ENCODE assay signal across 1 cellular context in the genomic region with DNA sequence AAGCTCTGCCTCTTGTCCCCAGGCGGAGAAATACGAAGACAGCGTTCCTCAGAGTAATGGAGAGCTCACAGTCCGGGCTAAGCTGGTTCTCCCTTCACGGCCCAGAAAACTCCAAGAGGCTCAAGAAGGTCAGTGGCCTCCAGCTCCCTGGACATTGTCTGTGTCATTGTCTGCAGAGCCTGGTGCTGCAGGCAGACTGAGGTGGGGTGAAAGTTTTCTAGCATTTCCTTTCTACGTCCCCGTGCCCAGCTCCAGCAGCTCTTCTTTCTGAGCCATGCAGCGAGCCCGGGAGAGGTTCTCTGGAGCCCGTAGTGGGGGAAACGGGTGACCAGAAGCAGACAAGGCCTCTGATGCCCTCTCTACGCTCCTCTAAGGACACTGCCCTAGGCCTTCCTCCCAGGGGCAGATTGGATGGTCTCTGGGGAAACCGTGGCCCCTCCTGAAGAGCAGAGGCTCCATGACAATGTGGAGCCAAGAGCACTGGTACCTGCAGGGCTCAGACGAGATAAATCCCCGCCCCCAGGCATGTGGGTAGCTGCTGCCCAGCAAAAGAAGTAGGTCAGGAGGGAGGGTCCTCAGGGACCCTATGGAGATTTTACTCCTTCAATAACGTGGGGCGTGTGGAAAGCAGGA.
TF ChIP-seq lines count a peak whose summit lies in the region.

No MANE protein-coding gene starts in this region.

TF ChIP-seq in A549, 52 proteins besides CTCF, POLR2A, EP300 and RAD21 (continued from another document):
- TF ChIP-seq, protein P1, sequence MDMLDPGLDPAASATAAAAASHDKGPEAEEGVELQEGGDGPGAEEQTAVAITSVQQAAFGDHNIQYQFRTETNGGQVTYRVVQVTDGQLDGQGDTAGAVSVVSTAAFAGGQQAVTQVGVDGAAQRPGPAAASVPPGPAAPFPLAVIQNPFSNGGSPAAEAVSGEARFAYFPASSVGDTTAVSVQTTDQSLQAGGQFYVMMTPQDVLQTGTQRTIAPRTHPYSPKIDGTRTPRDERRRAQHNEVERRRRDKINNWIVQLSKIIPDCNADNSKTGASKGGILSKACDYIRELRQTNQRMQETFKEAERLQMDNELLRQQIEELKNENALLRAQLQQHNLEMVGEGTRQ (IDR thresholded peaks at IDR 0.05) = no peak
- TF ChIP-seq MAFK (IDR thresholded peaks at IDR 0.05; ENCODE audit: partially characterized antibody) = no peak
- TF ChIP-seq RCOR1 (IDR thresholded peaks at IDR 0.05; ENCODE audit: low read depth, low read length) = no peak
- no peak for TF ChIP-seq HOXA7 (CRISPR knock-in tag; IDR thresholded peaks at IDR 0.05)
- TF ChIP-seq ZNF302 (CRISPR knock-in tag; IDR thresholded peaks at IDR 0.05) = no peak
- no peak for TF ChIP-seq CEBPB (IDR thresholded peaks at IDR 0.05)
- no peak for TF ChIP-seq FOSL2 (IDR thresholded peaks at IDR 0.05)
- no peak for TF ChIP-seq FOSL2 (CRISPR knock-in tag; IDR thresholded peaks at IDR 0.05)
- TF ChIP-seq SMC3 (IDR thresholded peaks at IDR 0.05) = no peak
- no peak for TF ChIP-seq HOXB5 (CRISPR knock-in tag; IDR thresholded peaks at IDR 0.05)
TF ChIP-seq in A549: peak in this region for 0.
